Comparison of ENCODE assay signal across 6 cellular contexts in genomic region chr19:42280761-42281174, GRCh38. TPM values are rescaled to one million over a fixed set of nuclear protein-coding genes. Genes with fewer than 3 reads are reported as not detected.
DNase-seq lines count a peak whose midpoint lies in the region; ATAC-seq and TF ChIP-seq lines count a peak whose summit lies in the region.

No MANE protein-coding gene starts in this region.

- H3K27ac ChIP-seq in CD4-positive, CD25-positive, alpha-beta regulatory T cell (ENCODE audit: insufficient read depth, low read length, poor library complexity, severe bottlenecking) = peak overlapping the region; percentile 91
- peak overlapping the region; percentile 91 to 95 for H3K27ac ChIP-seq in thoracic aorta

- peaks cover 6% of the 10 kb centered on the region for H3K36me3 Mint-ChIP-seq in CD4-positive, CD25-positive, alpha-beta regulatory T cell

- no peak for DNase-seq in CD4-positive, CD25-positive, alpha-beta regulatory T cell
- peak; percentile 64 for DNase-seq in OCI-M1 (lab: John Stamatoyannopoulos, UW)
- DNase-seq in left ventricle myocardium superior = peak; percentile 71
- DNase-seq in thoracic aorta (ENCODE audit: low spot score) = no peak
- no peak for DNase-seq in NOMO-1 (lab: John Stamatoyannopoulos, UW; ENCODE audit: unreplicated experiment in 2 of 2)
- DNase-seq in retina = no peak

- ATAC-seq in CD4-positive, CD25-positive, alpha-beta regulatory T cell (ENCODE audit: low read depth in 2 of 2) = no peak
- ATAC-seq in left ventricle myocardium superior (peak; percentile 32), thoracic aorta (ENCODE audit: insufficient number of reproducible peaks, low FRiP score, low read depth) (no peak)

- no peaks in the 10 kb centered on the region for H3K36me3 ChIP-seq in CD4-positive, CD25-positive, alpha-beta regulatory T cell (ENCODE audit: control insufficient read depth, insufficient read depth, low read length)
- no peaks in the 10 kb centered on the region for H3K36me3 ChIP-seq in thoracic aorta

- peaks cover 5% of the 10 kb centered on the region for H3K27me3 Mint-ChIP-seq in CD4-positive, CD25-positive, alpha-beta regulatory T cell

- no peaks in the 10 kb centered on the region for H3K9me3 ChIP-seq in CD4-positive, CD25-positive, alpha-beta regulatory T cell (ENCODE audit: control insufficient read depth in 2 of 2, low read length in 2 of 2)
- H3K9me3 ChIP-seq in thoracic aorta = no peaks in the 10 kb centered on the region

- H3K4me3 ChIP-seq in CD4-positive, CD25-positive, alpha-beta regulatory T cell (ENCODE audit: low read depth, low read length) = no peak overlapping the region
- peak overlapping the region; percentile 81 for H3K4me3 ChIP-seq in thoracic aorta

- intact Hi-C loops in left ventricle myocardium superior (cut with micrococcal nuclease) = no loop called here

- peaks cover 4 to 46% (median 36%) of the 10 kb centered on the region in 4 donors for H3K4me1 Mint-ChIP-seq in CD4-positive, CD25-positive, alpha-beta regulatory T cell

- no peak for TF ChIP-seq CTCF in thoracic aorta (IDR thresholded peaks at IDR 0.05)

- H3K4me1 ChIP-seq in CD4-positive, CD25-positive, alpha-beta regulatory T cell (ENCODE audit: control insufficient read depth, insufficient read depth, low read length, poor library complexity, severe bottlenecking) = peaks cover 69% of the 10 kb centered on the region
- H3K4me1 ChIP-seq in thoracic aorta (ENCODE audit: control insufficient read depth in 1 of 2, low read depth in 2 of 2) = peaks cover 59 to 74% of the 10 kb centered on the region in 2 donors

- H3K27me3 ChIP-seq in CD4-positive, CD25-positive, alpha-beta regulatory T cell (ENCODE audit: control insufficient read depth, insufficient read depth, low read length) = no peaks in the 10 kb centered on the region
- H3K27me3 ChIP-seq in thoracic aorta (replicated peaks; ENCODE audit: insufficient read depth) = no peaks in the 10 kb centered on the region

- H3K27ac Mint-ChIP-seq in CD4-positive, CD25-positive, alpha-beta regulatory T cell = no peak overlapping the region

- H3K4me3 Mint-ChIP-seq in CD4-positive, CD25-positive, alpha-beta regulatory T cell = peak overlapping the region in 2 of 4 donors; percentile 70 to 81

- H3K9me3 Mint-ChIP-seq in CD4-positive, CD25-positive, alpha-beta regulatory T cell = peaks cover 0 to 2% (median 0%) of the 10 kb centered on the region in 7 donors

RNA-seq across cellular contexts. Expression of gene CIC, which starts 11.7 kb away (rescaled TPM):
- 124 TPM for total RNA-seq in CD4-positive, CD25-positive, alpha-beta regulatory T cell
- under 1 TPM; 0.41 to 0.91 (median 0.68) TPM for polyA plus RNA-seq in CD4-positive, CD25-positive, alpha-beta regulatory T cell
- total RNA-seq in left ventricle myocardium superior = 37.1 TPM
- total RNA-seq in thoracic aorta = 100 to 1,000 TPM in 1 of 2 donors, 10 to 100 TPM in 1; 57.1 to 112 TPM

RNA-seq across cellular contexts. Expression of gene PRR19, which starts 21.2 kb away (rescaled TPM):
- total RNA-seq in CD4-positive, CD25-positive, alpha-beta regulatory T cell = not detected
- under 1 TPM; 0.10 to 0.83 (median 0.21) TPM for polyA plus RNA-seq in CD4-positive, CD25-positive, alpha-beta regulatory T cell
- total RNA-seq in left ventricle myocardium superior = not detected
- total RNA-seq in thoracic aorta = not detected

RNA-seq across cellular contexts. Expression of gene PAFAH1B3, which starts 21.7 kb away (rescaled TPM):
- 27.5 TPM for total RNA-seq in CD4-positive, CD25-positive, alpha-beta regulatory T cell
- 10 to 100 TPM; 54.5 to 71.6 (median 59.8) TPM for polyA plus RNA-seq in CD4-positive, CD25-positive, alpha-beta regulatory T cell
- total RNA-seq in left ventricle myocardium superior = 2.6 TPM
- total RNA-seq in thoracic aorta = 1 to 10 TPM in 1 of 2 donors, not detected in 1; 1.8 TPM

RNA-seq across cellular contexts. Expression of gene ERF, which starts 25.8 kb away (rescaled TPM):
- 96.4 TPM for total RNA-seq in CD4-positive, CD25-positive, alpha-beta regulatory T cell
- 1 to 10 TPM; 1.4 to 7.5 (median 2.6) TPM for polyA plus RNA-seq in CD4-positive, CD25-positive, alpha-beta regulatory T cell
- total RNA-seq in left ventricle myocardium superior (46.0 TPM), thoracic aorta (10 to 100 TPM; 46.6 to 49.8 TPM)

RNA-seq across cellular contexts. Expression of gene TMEM145, which starts 32.3 kb away (rescaled TPM):
- not detected for total RNA-seq in CD4-positive, CD25-positive, alpha-beta regulatory T cell
- polyA plus RNA-seq in CD4-positive, CD25-positive, alpha-beta regulatory T cell = not detected
- 0.64 TPM for total RNA-seq in left ventricle myocardium superior
- not detected for total RNA-seq in thoracic aorta

Comparison
In these comparisons a context has a peak if more than half of its experiments do, and no peak if none do; other contexts are left out.
1. DNase-seq: peak in OCI-M1 (single experiment) and left ventricle myocardium superior (single experiment); none in CD4-positive, CD25-positive, alpha-beta regulatory T cell (0 of 3), thoracic aorta (single experiment), NOMO-1 (0 of 2) and retina (single experiment).